Comparison of ENCODE assay signal across 8 cellular contexts in the genomic region with DNA sequence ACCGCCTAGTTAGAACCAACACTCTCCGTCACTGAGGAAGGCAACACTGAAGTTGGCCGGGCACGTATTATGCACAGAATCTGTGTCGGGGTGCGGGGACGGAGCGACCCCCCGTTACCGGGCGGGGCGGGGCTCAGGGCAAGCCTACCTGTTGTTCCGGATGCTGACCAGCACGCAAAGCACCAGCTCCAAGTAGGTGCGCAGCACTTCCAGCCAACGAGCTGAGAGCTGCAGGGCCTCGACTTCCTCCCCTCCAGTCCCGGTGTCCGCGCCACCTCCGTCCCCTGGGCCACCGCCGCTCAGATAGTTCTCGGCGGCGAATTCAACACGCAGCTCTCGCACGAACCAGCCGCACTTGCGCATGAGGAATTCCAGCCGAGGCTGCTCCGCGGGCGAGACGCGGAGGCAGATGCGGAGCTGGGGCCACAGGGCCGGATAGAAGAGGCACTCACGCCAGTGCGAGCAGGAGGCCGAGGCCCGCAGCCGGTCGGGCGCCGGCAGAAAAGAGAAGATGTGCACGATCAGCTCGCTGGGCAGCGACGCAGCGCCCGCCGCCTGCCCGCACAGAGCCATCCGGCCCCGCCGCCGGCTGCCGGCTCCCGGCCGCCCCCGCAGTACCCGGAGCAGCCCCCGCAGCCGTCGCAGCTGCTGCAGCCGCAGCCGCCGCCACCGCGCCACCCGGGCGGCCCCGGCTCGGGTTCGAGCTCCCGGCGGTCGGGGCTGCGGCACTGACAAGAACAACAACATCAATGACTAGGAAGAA. TPM values are rescaled to one million over a fixed set of nuclear protein-coding genes. Genes with fewer than 3 reads are reported as not detected.
A peak's percentile ranks its signal among the peaks of the same experiment; 100 is the strongest.
DNase-seq lines count a peak whose midpoint lies in the region; ATAC-seq and TF ChIP-seq lines count a peak whose summit lies in the region.

No MANE protein-coding gene starts in this region.

- H3K9me3 Mint-ChIP-seq in activated T-cell treated with anti-CD3 and anti-CD28 coated beads, Interleukin-2, amount 50 U/mL, for 72 hours, result no peaks in the 10 kb centered on the region

- peak overlapping the region; percentile 98 to 99 for H3K4me3 Mint-ChIP-seq in activated T-cell treated with anti-CD3 and anti-CD28 coated beads, Interleukin-2, amount 50 U/mL, for 72 hours

- peak overlapping the region; percentile 100 for H3K27ac Mint-ChIP-seq in activated T-cell treated with anti-CD3 and anti-CD28 coated beads, Interleukin-2, amount 50 U/mL, for 72 hours

- peak overlapping the region; percentile 35 for H2AFZ ChIP-seq in neuron (ENCODE audit: low read depth, low read length)

- H3K4me3 ChIP-seq in fibroblast of pulmonary artery (replicated peaks; ENCODE audit: low read depth, low read length), result peak overlapping the region; percentile 75
- peak overlapping the region; percentile 79 for H3K4me3 ChIP-seq in neuron (ENCODE audit: low read length)
- peak overlapping the region; percentile 82 to 98 for H3K4me3 ChIP-seq in testis

- intact Hi-C loops in testis (cut with DNase I; ENCODE audit: low total_unique reads), result loop anchor here (10.0 kb wide), 1 partner anchor 327 kb away; a partner anchor contains a TSS

- no peaks in the 10 kb centered on the region for H3K36me3 Mint-ChIP-seq in activated T-cell treated with anti-CD3 and anti-CD28 coated beads, Interleukin-2, amount 50 U/mL, for 72 hours (ENCODE audit: insufficient read depth in 2 of 2)

- DNase-seq in NCI-H82 (lab: John Stamatoyannopoulos, UW) (peak; percentile 41), NCI-H82 treated with DMSO at 0.1 percent for 48 hours (lab: John Stamatoyannopoulos, UW; ENCODE audit: unreplicated experiment) (no peak), NCI-H69 (lab: John Stamatoyannopoulos, UW) (peak; percentile 68), fibroblast of pulmonary artery (ENCODE audit: low read depth) (peak; percentile 36), testis (peak; percentile 43)
- peak; percentile 59 to 62 for DNase-seq in activated T-cell treated with anti-CD3 and anti-CD28 coated beads, Interleukin-2, amount 50 U/mL, for 72 hours

- 0% methylated on average over 17 to 66 of the region's 81 CpGs for WGBS in testis, 2 donors

- peak overlapping the region; percentile 94 to 99 for H3K27ac ChIP-seq in testis

- no peaks in the 10 kb centered on the region for H3K36me3 ChIP-seq in neuron (ENCODE audit: insufficient read depth, low read length)
- no peaks in the 10 kb centered on the region for H3K36me3 ChIP-seq in testis (ENCODE audit: low read depth, missing control alignments)

- TF ChIP-seq CTCF in fibroblast of pulmonary artery (IDR thresholded peaks at IDR 0.05; ENCODE audit: low read length, missing control alignments), result no peak
- TF ChIP-seq CTCF in testis (IDR thresholded peaks at IDR 0.05), result no peak

- H3K27me3 Mint-ChIP-seq in activated T-cell treated with anti-CD3 and anti-CD28 coated beads, Interleukin-2, amount 50 U/mL, for 72 hours (ENCODE audit: low read depth), result no peaks in the 10 kb centered on the region

- peaks cover 50% of the 10 kb centered on the region for H3K4me1 Mint-ChIP-seq in activated T-cell treated with anti-CD3 and anti-CD28 coated beads, Interleukin-2, amount 50 U/mL, for 72 hours (ENCODE audit: low read depth)

- no peaks in the 10 kb centered on the region for H3K27me3 ChIP-seq in neuron (ENCODE audit: insufficient read depth, low read length)
- no peaks in the 10 kb centered on the region for H3K27me3 ChIP-seq in testis

- no peaks in the 10 kb centered on the region for H3K9me3 ChIP-seq in neuron (ENCODE audit: low read length)
- H3K9me3 ChIP-seq in testis, result no peaks in the 10 kb centered on the region

- no peak for TF ChIP-seq POLR2A in testis (IDR thresholded peaks at IDR 0.05)

- peak; percentile 23 for ATAC-seq in HG02759 (IDR thresholded peaks at IDR 0.05; ENCODE audit: unreplicated experiment)
- ATAC-seq in activated T-cell treated with anti-CD3 and anti-CD28 coated beads, Interleukin-2, amount 50 U/mL, for 72 hours (replicated peaks in 1 of 2), result peak; percentile 36 to 37

- H3K4me1 ChIP-seq in neuron (ENCODE audit: insufficient read depth, low read length) (peaks cover 27% of the 10 kb centered on the region), testis (peaks cover 18% of the 10 kb centered on the region)

RNA-seq across cellular contexts. Expression of a gene that starts 0.6 kb away (rescaled TPM):
- total RNA-seq in activated T-cell treated with anti-CD3 and anti-CD28 coated beads, Interleukin-2, amount 50 U/mL, for 72 hours, result 10 to 100 TPM; 13.3 to 16.7 TPM
- 10 to 100 TPM; 20.6 to 27.5 TPM for total RNA-seq in testis
- 23.0 TPM for polyA plus RNA-seq in testis (ENCODE audit: insufficient read depth, low read depth, low replicate concordance)
